In the genomic region with DNA sequence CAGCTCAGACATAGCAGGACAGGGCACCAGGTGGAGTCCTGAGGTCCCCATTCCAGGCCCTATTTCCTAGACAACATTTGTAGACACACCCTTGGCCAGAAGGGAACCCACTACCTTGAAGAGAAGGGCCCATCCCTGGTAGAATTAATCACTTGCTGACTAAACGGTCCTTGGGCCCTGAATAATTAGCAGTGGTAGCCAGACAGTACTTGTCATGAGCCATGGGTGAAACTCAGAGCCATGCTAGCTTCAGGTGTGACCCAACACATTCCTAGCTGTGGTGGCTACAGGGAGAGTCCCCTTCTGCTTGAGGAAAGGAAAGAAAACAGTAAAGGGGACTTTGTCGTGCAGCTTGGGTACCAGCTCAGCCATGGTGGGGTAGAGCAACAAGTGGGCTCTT, we compare ENCODE assay signal across 1 cellular context.
TF ChIP-seq lines count a peak whose summit lies in the region.

No MANE protein-coding gene starts in this region.

TF ChIP-seq in HepG2, 621 proteins besides CTCF, POLR2A, EP300 and RAD21 (continued from another document):
- TF ChIP-seq NFYC (CRISPR knock-in tag; IDR thresholded peaks at IDR 0.05) (no peak), KAT7 (CRISPR knock-in tag; IDR thresholded peaks at IDR 0.05; ENCODE audit: borderline replicate concordance) (no peak), ZNF296 (CRISPR knock-in tag; conservative IDR thresholded peaks at IDR 0.05) (no peak), ZNF44 (CRISPR knock-in tag; IDR thresholded peaks at IDR 0.05) (no peak), ISL2 (CRISPR knock-in tag; IDR thresholded peaks at IDR 0.05) (no peak), ZNF235 (CRISPR knock-in tag; IDR thresholded peaks at IDR 0.05; ENCODE audit: borderline replicate concordance) (no peak), ZBTB1 (CRISPR knock-in tag; IDR thresholded peaks at IDR 0.05; ENCODE audit: borderline replicate concordance) (no peak), IRX3 (CRISPR knock-in tag; IDR thresholded peaks at IDR 0.05; ENCODE audit: borderline replicate concordance, low read depth) (no peak), ZNF383 (CRISPR knock-in tag; IDR thresholded peaks at IDR 0.05; ENCODE audit: borderline replicate concordance) (no peak), ZNF7 (CRISPR knock-in tag; IDR thresholded peaks at IDR 0.05) (no peak)
- TF ChIP-seq, protein P1, sequence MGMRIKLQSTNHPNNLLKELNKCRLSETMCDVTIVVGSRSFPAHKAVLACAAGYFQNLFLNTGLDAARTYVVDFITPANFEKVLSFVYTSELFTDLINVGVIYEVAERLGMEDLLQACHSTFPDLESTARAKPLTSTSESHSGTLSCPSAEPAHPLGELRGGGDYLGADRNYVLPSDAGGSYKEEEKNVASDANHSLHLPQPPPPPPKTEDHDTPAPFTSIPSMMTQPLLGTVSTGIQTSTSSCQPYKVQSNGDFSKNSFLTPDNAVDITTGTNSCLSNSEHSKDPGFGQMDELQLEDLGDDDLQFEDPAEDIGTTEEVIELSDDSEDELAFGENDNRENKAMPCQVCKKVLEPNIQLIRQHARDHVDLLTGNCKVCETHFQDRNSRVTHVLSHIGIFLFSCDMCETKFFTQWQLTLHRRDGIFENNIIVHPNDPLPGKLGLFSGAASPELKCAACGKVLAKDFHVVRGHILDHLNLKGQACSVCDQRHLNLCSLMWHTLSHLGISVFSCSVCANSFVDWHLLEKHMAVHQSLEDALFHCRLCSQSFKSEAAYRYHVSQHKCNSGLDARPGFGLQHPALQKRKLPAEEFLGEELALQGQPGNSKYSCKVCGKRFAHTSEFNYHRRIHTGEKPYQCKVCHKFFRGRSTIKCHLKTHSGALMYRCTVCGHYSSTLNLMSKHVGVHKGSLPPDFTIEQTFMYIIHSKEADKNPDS (CRISPR knock-in tag; IDR thresholded peaks at IDR 0.05), result no peak
- TF ChIP-seq, protein P2, sequence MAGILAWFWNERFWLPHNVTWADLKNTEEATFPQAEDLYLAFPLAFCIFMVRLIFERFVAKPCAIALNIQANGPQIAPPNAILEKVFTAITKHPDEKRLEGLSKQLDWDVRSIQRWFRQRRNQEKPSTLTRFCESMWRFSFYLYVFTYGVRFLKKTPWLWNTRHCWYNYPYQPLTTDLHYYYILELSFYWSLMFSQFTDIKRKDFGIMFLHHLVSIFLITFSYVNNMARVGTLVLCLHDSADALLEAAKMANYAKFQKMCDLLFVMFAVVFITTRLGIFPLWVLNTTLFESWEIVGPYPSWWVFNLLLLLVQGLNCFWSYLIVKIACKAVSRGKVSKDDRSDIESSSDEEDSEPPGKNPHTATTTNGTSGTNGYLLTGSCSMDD (CRISPR knock-in tag; IDR thresholded peaks at IDR 0.05), result no peak
- TF ChIP-seq, protein P3, sequence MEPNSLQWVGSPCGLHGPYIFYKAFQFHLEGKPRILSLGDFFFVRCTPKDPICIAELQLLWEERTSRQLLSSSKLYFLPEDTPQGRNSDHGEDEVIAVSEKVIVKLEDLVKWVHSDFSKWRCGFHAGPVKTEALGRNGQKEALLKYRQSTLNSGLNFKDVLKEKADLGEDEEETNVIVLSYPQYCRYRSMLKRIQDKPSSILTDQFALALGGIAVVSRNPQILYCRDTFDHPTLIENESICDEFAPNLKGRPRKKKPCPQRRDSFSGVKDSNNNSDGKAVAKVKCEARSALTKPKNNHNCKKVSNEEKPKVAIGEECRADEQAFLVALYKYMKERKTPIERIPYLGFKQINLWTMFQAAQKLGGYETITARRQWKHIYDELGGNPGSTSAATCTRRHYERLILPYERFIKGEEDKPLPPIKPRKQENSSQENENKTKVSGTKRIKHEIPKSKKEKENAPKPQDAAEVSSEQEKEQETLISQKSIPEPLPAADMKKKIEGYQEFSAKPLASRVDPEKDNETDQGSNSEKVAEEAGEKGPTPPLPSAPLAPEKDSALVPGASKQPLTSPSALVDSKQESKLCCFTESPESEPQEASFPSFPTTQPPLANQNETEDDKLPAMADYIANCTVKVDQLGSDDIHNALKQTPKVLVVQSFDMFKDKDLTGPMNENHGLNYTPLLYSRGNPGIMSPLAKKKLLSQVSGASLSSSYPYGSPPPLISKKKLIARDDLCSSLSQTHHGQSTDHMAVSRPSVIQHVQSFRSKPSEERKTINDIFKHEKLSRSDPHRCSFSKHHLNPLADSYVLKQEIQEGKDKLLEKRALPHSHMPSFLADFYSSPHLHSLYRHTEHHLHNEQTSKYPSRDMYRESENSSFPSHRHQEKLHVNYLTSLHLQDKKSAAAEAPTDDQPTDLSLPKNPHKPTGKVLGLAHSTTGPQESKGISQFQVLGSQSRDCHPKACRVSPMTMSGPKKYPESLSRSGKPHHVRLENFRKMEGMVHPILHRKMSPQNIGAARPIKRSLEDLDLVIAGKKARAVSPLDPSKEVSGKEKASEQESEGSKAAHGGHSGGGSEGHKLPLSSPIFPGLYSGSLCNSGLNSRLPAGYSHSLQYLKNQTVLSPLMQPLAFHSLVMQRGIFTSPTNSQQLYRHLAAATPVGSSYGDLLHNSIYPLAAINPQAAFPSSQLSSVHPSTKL (CRISPR knock-in tag; IDR thresholded peaks at IDR 0.05), result no peak
TF ChIP-seq in HepG2: peak in this region for 0.
